Comparison of ENCODE assay signal across 12 cellular contexts in the genomic region with DNA sequence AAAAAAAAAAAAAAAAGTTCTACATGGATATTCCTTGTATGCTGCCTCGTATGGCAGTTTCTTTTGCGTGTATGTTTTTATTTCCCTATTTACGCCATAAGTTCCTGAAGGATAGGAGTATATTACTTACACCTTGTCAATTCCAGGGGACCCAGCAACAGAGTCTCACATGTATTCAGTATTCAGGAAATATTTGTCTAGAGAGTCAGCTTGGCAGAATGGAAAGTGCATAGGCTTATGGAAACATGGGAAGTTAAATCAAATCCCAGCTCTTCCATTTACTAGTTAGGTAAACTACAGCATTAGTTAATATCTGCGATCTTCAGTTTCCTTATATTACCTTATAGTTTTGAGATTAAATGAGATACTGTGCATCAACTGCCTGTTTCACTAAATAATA. TPM values are rescaled to one million over a fixed set of nuclear protein-coding genes. Genes with fewer than 3 reads are reported as not detected.
DNase-seq lines count a peak whose midpoint lies in the region; ATAC-seq, FAIRE-seq and TF ChIP-seq lines count a peak whose summit lies in the region.
"Had no signal": no experiment of that assay in that cellular context is flagged by ENCODE, and none has a peak within 500 bp of the region (broad histone marks: within the 10 kb centered on the region; RNA-seq: fewer than 3 reads in every experiment).

No MANE protein-coding gene starts in this region.

- H3K4me3 Mint-ChIP-seq in HFFc6: no peak overlapping the region; the same call in 1 of the 2 replicates
- H3K4me3 Mint-ChIP-seq: CD4-positive, CD25-positive, alpha-beta regulatory T cell; GM23338 had no signal

- H3K18ac ChIP-seq in mesenchymal stem cell (ENCODE audit: low read depth in 1 of 2, low read length in 2 of 2): no peak overlapping the region

- TF ChIP-seq RAD21 in A549 (conservative IDR thresholded peaks at IDR 0.05 in 1 of 2, IDR thresholded peaks at IDR 0.05 in 1 of 2): no peak

- no peak overlapping the region for H2BK5ac ChIP-seq in mesenchymal stem cell (ENCODE audit: low read depth, low read length, poor library complexity, severe bottlenecking)

- no peaks in the 10 kb centered on the region for H3K79me1 ChIP-seq in mesenchymal stem cell (replicated peaks; ENCODE audit: low read length, poor library complexity, severe bottlenecking)

- peaks cover 8% of the 10 kb centered on the region for H3K9me3 Mint-ChIP-seq in HFFc6

- peaks cover 30% of the 10 kb centered on the region for H3K36me3 Mint-ChIP-seq in HFFc6 (ENCODE audit: low read depth)
- H3K36me3 Mint-ChIP-seq: CD4-positive, CD25-positive, alpha-beta regulatory T cell had no signal

- H3K36me3 ChIP-seq in adipocyte (ENCODE audit: control insufficient read depth, insufficient read depth, low read length, severe bottlenecking) (no peaks in the 10 kb centered on the region), mesenchymal stem cell (ENCODE audit: control insufficient read depth in 1 of 2, insufficient read depth in 2 of 2, low read depth in 1 of 2, low read length in 2 of 2) (no peaks in the 10 kb centered on the region)
- H3K36me3 ChIP-seq: Peyer's patch had no signal

- H3K9ac ChIP-seq in adipocyte (ENCODE audit: low read length): peak overlapping the region; percentile 6
- H3K9ac ChIP-seq in mesenchymal stem cell (ENCODE audit: low read length): peak overlapping the region; percentile 59

- peak overlapping the region; percentile 55; the same call in 1 of the 3 replicates for H3K4me2 ChIP-seq in A549
- H3K4me2 ChIP-seq in mesenchymal stem cell (ENCODE audit: low read length, poor library complexity, severe bottlenecking): no peak overlapping the region
- H3K4me2 ChIP-seq: GM23338 had no signal

- no peak overlapping the region for H3K4me3 ChIP-seq in A549
- H3K4me3 ChIP-seq in adipocyte (ENCODE audit: low read length): no peak overlapping the region
- H3K4me3 ChIP-seq in mesenchymal stem cell (ENCODE audit: insufficient read depth in 1 of 2, low read depth in 1 of 2, low read length in 2 of 2): no peak overlapping the region
- H3K4me3 ChIP-seq: GM23338, Peyer's patch had no signal

- no peak for TF ChIP-seq EP300 in A549 (IDR thresholded peaks at IDR 0.05)

- no peak overlapping the region for H4K91ac ChIP-seq in mesenchymal stem cell (ENCODE audit: low read length)

- 67% methylated on average over 4 of the region's 4 CpGs for WGBS in A549 (ENCODE audit: missing lambda C conversion rate)
- no CpG with 5 or more reads among the region's 4 CpGs for WGBS in mesenchymal stem cell

- FAIRE-seq in A549 (lab: Jason Lieb, UNC): no peak

- TF ChIP-seq CTCF in A549 (IDR thresholded peaks at IDR 0.05) (no peak), HFFc6 (IDR thresholded peaks at IDR 0.05) (no peak)

- no peak overlapping the region for H3K4ac ChIP-seq in mesenchymal stem cell (ENCODE audit: low read depth in 1 of 2, low read length in 2 of 2)

- H4K8ac ChIP-seq in mesenchymal stem cell (ENCODE audit: low read length): no peak overlapping the region

- no peak overlapping the region for H2AK5ac ChIP-seq in mesenchymal stem cell (ENCODE audit: low read length, severe bottlenecking)

- H3K4me1 ChIP-seq in A549: peaks cover 14% of the 10 kb centered on the region
- H3K4me1 ChIP-seq in adipocyte (ENCODE audit: control insufficient read depth, insufficient read depth, low read length): peaks cover 23% of the 10 kb centered on the region
- peaks cover 7% of the 10 kb centered on the region for H3K4me1 ChIP-seq in mesenchymal stem cell (ENCODE audit: control insufficient read depth, insufficient read depth, low read depth, low read length)
- H3K4me1 ChIP-seq: Peyer's patch had no signal

- H2BK120ac ChIP-seq in mesenchymal stem cell (ENCODE audit: low read depth, low read length): no peak overlapping the region

- DNase-seq in A549 (ENCODE audit: low read depth in 1 of 2, low spot score in 1 of 2) (no peak), HFFc6 (no peak), adipocyte (ENCODE audit: low read depth) (no peak), mesenchymal stem cell (no peak), T-helper 9 cell (no peak)

- H3K4me1 Mint-ChIP-seq in HFFc6 (ENCODE audit: low read depth): peaks cover 59% of the 10 kb centered on the region

- H3K9me3 ChIP-seq in A549 (no peaks in the 10 kb centered on the region), adipocyte (ENCODE audit: control insufficient read depth, low read length) (no peaks in the 10 kb centered on the region), mesenchymal stem cell (ENCODE audit: control insufficient read depth, low read length) (no peaks in the 10 kb centered on the region)
- H3K9me3 ChIP-seq: Peyer's patch had no signal

- ATAC-seq in A549: no peak
- ATAC-seq in activated CD4-positive, CD25-positive, alpha-beta regulatory T cell treated with anti-CD3 and anti-CD28 coated beads, Interleukin-2, amount 50 U/mL, for 24 hours: no peak
- ATAC-seq in GM21390 (IDR thresholded peaks at IDR 0.05; ENCODE audit: unreplicated experiment): no peak
- ATAC-seq in HG02981 (IDR thresholded peaks at IDR 0.05; ENCODE audit: unreplicated experiment): no peak

- H2BK15ac ChIP-seq in mesenchymal stem cell (ENCODE audit: low read depth, poor library complexity, severe bottlenecking): no peak overlapping the region

- CTCF ChIA-PET in A549 (lab: Yijun Ruan, JAX): interaction anchor here (0.6 to 1.8 kb wide), 14 partner anchors 10 to 472 kb away, joined by 3 to 8 read pairs (median 4); a partner anchor contains a TSS

- no peak overlapping the region for H3K23ac ChIP-seq in mesenchymal stem cell (ENCODE audit: low read length in 2 of 2)

- no peak overlapping the region for H2AFZ ChIP-seq in mesenchymal stem cell (ENCODE audit: low read depth, low read length)
- H2AFZ ChIP-seq: GM23338 had no signal

- H2BK12ac ChIP-seq in mesenchymal stem cell (ENCODE audit: low read length in 2 of 2): no peak overlapping the region

- TF ChIP-seq POLR2A in A549 (IDR thresholded peaks at IDR 0.05; ENCODE audit: low read length): no peak

- POLR2A ChIA-PET in A549 (lab: Yijun Ruan, JAX): no interaction called here

- peak overlapping the region; percentile 77 for H3K27ac Mint-ChIP-seq in HFFc6
- H3K27ac Mint-ChIP-seq: CD4-positive, CD25-positive, alpha-beta regulatory T cell; GM23338 had no signal

- no peaks in the 10 kb centered on the region; the same call in none of the 2 replicates for H3K27me3 Mint-ChIP-seq in HFFc6 (ENCODE audit: insufficient read depth)
- H3K27me3 Mint-ChIP-seq: CD4-positive, CD25-positive, alpha-beta regulatory T cell had no signal

- no peaks in the 10 kb centered on the region for H3K27me3 ChIP-seq in adipocyte (replicated peaks; ENCODE audit: control insufficient read depth, insufficient read depth, low read length)
- no peaks in the 10 kb centered on the region for H3K27me3 ChIP-seq in mesenchymal stem cell (ENCODE audit: control insufficient read depth in 1 of 2, insufficient read depth in 1 of 2, low read length in 2 of 2)
- H3K27me3 ChIP-seq: Peyer's patch had no signal

- H3K14ac ChIP-seq in mesenchymal stem cell (ENCODE audit: low read length in 2 of 2): no peak overlapping the region

- H3K27ac ChIP-seq in A549 (peak overlapping the region in 1 of 2 experiments; percentile 47; a peak in 2 of 6 replicates), mesenchymal stem cell (ENCODE audit: low read length, poor library complexity, severe bottlenecking) (no peak overlapping the region)
- H3K27ac ChIP-seq: Peyer's patch had no signal

TF ChIP-seq in A549, 52 proteins besides CTCF, POLR2A, EP300 and RAD21:
- TF ChIP-seq HEYL (CRISPR knock-in tag; IDR thresholded peaks at IDR 0.05) (no peak), CHD4 (IDR thresholded peaks at IDR 0.05; ENCODE audit: borderline replicate concordance) (no peak), POLR2AphosphoS2 (conservative IDR thresholded peaks at IDR 0.05; ENCODE audit: low read length) (no peak), HDAC2 (IDR thresholded peaks at IDR 0.05) (no peak), SMC3 (IDR thresholded peaks at IDR 0.05) (no peak), JUNB (IDR thresholded peaks at IDR 0.05) (no peak)
- TF ChIP-seq, protein P1, sequence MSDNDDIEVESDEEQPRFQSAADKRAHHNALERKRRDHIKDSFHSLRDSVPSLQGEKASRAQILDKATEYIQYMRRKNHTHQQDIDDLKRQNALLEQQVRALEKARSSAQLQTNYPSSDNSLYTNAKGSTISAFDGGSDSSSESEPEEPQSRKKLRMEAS (IDR thresholded peaks at IDR 0.05): no peak
TF ChIP-seq in A549: peak in this region for 0.

RNA-seq across cellular contexts. Expression of a gene that starts 51.1 kb away (rescaled TPM):
- polyA plus RNA-seq in A549 (2011; rRNA removed) (not detected in 2 replicates), A549 (2017; fragmentation: RNase III; extraction: RNeasy Plus Mini Kit Qiagen cat#74134 plus additional on column Dnase treatment) (not detected in 3 replicates)
- not detected in 2 replicates for polyA plus RNA-seq in A549 (2012; cell fraction: cytosol; rRNA removed)
- not detected in 2 replicates for polyA plus RNA-seq in A549 (2012; cell fraction: nucleus; rRNA removed)
- polyA minus RNA-seq in A549 (2011; rRNA and poly(A)+ RNA removed): not detected in 2 replicates
- total RNA-seq in HFFc6 (2021; fragmentation: NEBNext Ultra II Directional; extraction: Animal tissue kit (Norgen Biotek cat#: 25700)): not detected
- not detected for polyA plus RNA-seq in mesenchymal stem cell (2013, experiment 1 of 2)
- polyA plus RNA-seq in mesenchymal stem cell (2013, experiment 2 of 2): not detected
- total RNA-seq: NCI-H460, Peyer's patch had no signal
- polyA plus RNA-seq: CD4-positive, CD25-positive, alpha-beta regulatory T cell had no signal
